ENCODE assay signal across 13 cellular contexts in genomic region chr2:127118467-127118866, GRCh38.
"Had no signal": no experiment of that assay in that cellular context is flagged by ENCODE, and none has a peak within 500 bp of the region (broad histone marks: within the 10 kb centered on the region; RNA-seq: fewer than 3 reads in every experiment).

No MANE protein-coding gene starts in this region.

- H3K27me3 ChIP-seq: adrenal gland, esophagus muscularis mucosa, stomach, tibial nerve had no signal

- H3K9me3 ChIP-seq: adrenal gland, esophagus muscularis mucosa, heart left ventricle, mucosa of descending colon, stomach, tibial nerve had no signal

- H3K36me3 ChIP-seq: adrenal gland, esophagus muscularis mucosa, heart left ventricle, stomach, tibial nerve had no signal

- ATAC-seq: activated CD4-positive, alpha-beta T cell treated with anti-CD3 and anti-CD28 coated beads for 36 hours; heart left ventricle; mucosa of descending colon; naive thymus-derived CD8-positive, alpha-beta T cell had no signal

- H3K4me1 ChIP-seq: adrenal gland, esophagus muscularis mucosa had no signal

- DNase-seq: activated CD4-positive, alpha-beta T cell treated with anti-CD3 and anti-CD28 coated beads for 36 hours; activated naive CD4-positive, alpha-beta T cell treated with anti-CD3 and anti-CD28 coated beads, Interleukin-2, amount 10 ng/mL, durations not matched to agents 7 days and 5 days; heart left ventricle; mucosa of descending colon; naive thymus-derived CD8-positive, alpha-beta T cell; stimulated activated CD4-positive, alpha-beta T cell treated with anti-CD3 and anti-CD28 coated beads, Interleukin-4, amount 100 ng/mL, for 24 hours; stomach; T1000 had no signal

- H3K4me3 ChIP-seq: adrenal gland, esophagus muscularis mucosa, heart left ventricle, lung, mucosa of descending colon, stomach, tibial nerve had no signal

- H3K27ac ChIP-seq: adrenal gland, esophagus muscularis mucosa, heart left ventricle, stomach, tibial nerve, VCaP had no signal
